Comparison of ENCODE assay signal across 10 cellular contexts in the genomic region with DNA sequence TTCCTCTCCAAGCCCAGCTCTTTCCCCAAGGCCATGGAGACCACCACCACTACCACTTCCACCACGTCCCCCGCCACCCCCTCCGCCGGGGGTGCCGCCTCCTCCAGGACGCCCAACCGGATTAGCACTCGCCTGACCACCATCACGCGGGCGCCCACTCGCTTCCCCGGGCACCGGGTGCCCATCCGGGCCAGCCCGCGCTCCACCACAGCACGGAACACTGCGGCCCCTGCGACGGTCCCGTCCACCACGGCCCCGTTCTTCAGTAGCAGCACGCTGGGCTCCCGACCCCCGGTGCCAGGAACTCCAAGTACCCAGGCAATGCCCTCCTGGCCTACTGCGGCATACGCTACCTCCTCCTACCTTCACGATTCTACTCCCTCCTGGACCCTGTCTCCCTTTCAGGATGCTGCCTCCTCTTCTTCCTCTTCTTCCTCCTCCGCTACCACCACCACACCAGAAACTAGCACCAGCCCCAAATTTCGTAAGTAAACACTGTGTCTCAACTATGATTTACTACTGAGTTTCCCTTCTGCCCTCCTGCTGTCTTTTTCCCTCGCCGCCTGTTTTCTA. TPM values are rescaled to one million over a fixed set of nuclear protein-coding genes. Genes with fewer than 3 reads are reported as not detected.
DNase-seq lines count a peak whose midpoint lies in the region; ATAC-seq and TF ChIP-seq lines count a peak whose summit lies in the region.
"Had no signal": no experiment of that assay in that cellular context is flagged by ENCODE, and none has a peak within 500 bp of the region (broad histone marks: within the 10 kb centered on the region; RNA-seq: fewer than 3 reads in every experiment).

No MANE protein-coding gene starts in this region.

- no peak overlapping the region for H2BK20ac ChIP-seq in H9 (ENCODE audit: low read depth, low read length, poor library complexity, severe bottlenecking)

- peaks cover 3% of the 10 kb centered on the region for H3K9me3 Mint-ChIP-seq in CD4-positive, alpha-beta T cell
- peaks cover 0 to 3% of the 10 kb centered on the region in 2 experiments; a peak in 4 of 5 replicates for H3K9me3 Mint-ChIP-seq in H9
- H3K9me3 Mint-ChIP-seq in nephron progenitor cell = peaks cover 4% of the 10 kb centered on the region

- CTCF ChIA-PET in CD4-positive, alpha-beta T cell (lab: Charles Lee) = no interaction called here

- H3K27me3 ChIP-seq in CD4-positive, alpha-beta T cell (ENCODE audit: control insufficient read depth, insufficient read depth, low read length) = peaks cover 67% of the 10 kb centered on the region
- H3K27me3 ChIP-seq in H9 (ENCODE audit: insufficient read depth, low read length) (peaks cover 11% of the 10 kb centered on the region), duodenal mucosa (ENCODE audit: control insufficient read depth in 1 of 2, insufficient read depth in 2 of 2, low read length in 2 of 2) (peaks cover 20 to 39% of the 10 kb centered on the region in 2 donors), ovary (no peaks in the 10 kb centered on the region)

- peaks cover 79% of the 10 kb centered on the region for H3K27me3 Mint-ChIP-seq in CD4-positive, alpha-beta T cell
- H3K27me3 Mint-ChIP-seq in H9 (ENCODE audit: low read depth) = peaks cover 66% of the 10 kb centered on the region
- H3K27me3 Mint-ChIP-seq in nephron progenitor cell (ENCODE audit: low read depth, poor library complexity) = peaks cover 71% of the 10 kb centered on the region

- H4K5ac ChIP-seq in H9 (ENCODE audit: insufficient read length, low read depth, low read length) = no peak overlapping the region

- H2AK5ac ChIP-seq in H9 (ENCODE audit: insufficient read length, low read length) = no peak overlapping the region

- peaks cover 12% of the 10 kb centered on the region for H3K4me1 Mint-ChIP-seq in CD4-positive, alpha-beta T cell (ENCODE audit: low read depth)
- H3K4me1 Mint-ChIP-seq in H9 (peaks cover 31 to 43% of the 10 kb centered on the region in 2 experiments), nephron progenitor cell (peaks cover 47% of the 10 kb centered on the region)

- H3K4me3 Mint-ChIP-seq in CD4-positive, alpha-beta T cell = peak overlapping the region; percentile 77
- peak overlapping the region; percentile 74 to 94 for H3K4me3 Mint-ChIP-seq in H9
- H3K4me3 Mint-ChIP-seq in nephron progenitor cell = peak overlapping the region; percentile 92

- no peak overlapping the region for H3K27ac Mint-ChIP-seq in CD4-positive, alpha-beta T cell
- no peak overlapping the region for H3K27ac Mint-ChIP-seq in H9
- no peak overlapping the region for H3K27ac Mint-ChIP-seq in nephron progenitor cell

- H2AFZ ChIP-seq in H9 (ENCODE audit: low read length) = no peak overlapping the region

- no peak overlapping the region for H3T11ph ChIP-seq in H9 (ENCODE audit: low read length)

- no peak overlapping the region for H3K9ac ChIP-seq in H9 (ENCODE audit: extremely low read depth, insufficient read length, low read length)
- H3K9ac ChIP-seq in duodenal mucosa (ENCODE audit: low read depth in 1 of 2, low read length in 2 of 2) = no peak overlapping the region

- H3K14ac ChIP-seq in H9 (ENCODE audit: insufficient read depth, low read length) = no peak overlapping the region

- no CpG with 5 or more reads among the region's 34 CpGs for WGBS in H9 (ENCODE audit: extremely low coverage, insufficient read length, low lambda C conversion rate)
- WGBS in ovary, 3 donors = 1 to 2% (median 2%) methylated on average over 34 of the region's 34 CpGs

- H3K4me1 ChIP-seq in H9 (ENCODE audit: insufficient read depth, low read length) (peaks cover 1% of the 10 kb centered on the region; the same call in 1 of the 2 replicates), duodenal mucosa (ENCODE audit: control insufficient read depth in 1 of 2, insufficient read depth in 2 of 2, low read length in 2 of 2) (no peaks in the 10 kb centered on the region), ovary (ENCODE audit: insufficient read depth) (no peaks in the 10 kb centered on the region)

- no peak overlapping the region for H3K23ac ChIP-seq in H9 (ENCODE audit: insufficient read length, low read depth, low read length)

- peak overlapping the region; percentile 77 for H3K4me2 ChIP-seq in H9 (ENCODE audit: insufficient read depth, insufficient read length, low read length)

- no peak overlapping the region for H2BK120ac ChIP-seq in H9 (ENCODE audit: low read depth, low read length, poor library complexity, severe bottlenecking)

- no peak overlapping the region for H3K18ac ChIP-seq in H9 (ENCODE audit: insufficient read length, low read depth, low read length)

- no peaks in the 10 kb centered on the region for H3K79me1 ChIP-seq in H9 (ENCODE audit: insufficient read depth, low read depth, low read length, poor library complexity, severe bottlenecking)

- no peak overlapping the region for H2BK15ac ChIP-seq in H9 (ENCODE audit: low read depth, low read length)

- no peaks in the 10 kb centered on the region for H3K79me2 ChIP-seq in H9 (ENCODE audit: insufficient read depth, low read length)

- no peak overlapping the region for H3K27ac ChIP-seq in CD4-positive, alpha-beta T cell (ENCODE audit: low read depth, low read length)
- no peak overlapping the region for H3K27ac ChIP-seq in H9 (ENCODE audit: insufficient read length, low read depth, low read length)
- no peak overlapping the region for H3K27ac ChIP-seq in duodenal mucosa (ENCODE audit: low read depth, low read length)
- no peak overlapping the region for H3K27ac ChIP-seq in ovary

- H3K4me3 ChIP-seq in duodenal mucosa (ENCODE audit: low read depth in 1 of 2, low read length in 2 of 2) (peak overlapping the region; percentile 3 to 10), ovary (no peak overlapping the region)

- H4K20me1 ChIP-seq in H9 (ENCODE audit: control insufficient read depth, insufficient read depth, insufficient read length) = no peaks in the 10 kb centered on the region

- ATAC-seq in CD4-positive, alpha-beta T cell (ENCODE audit: poor library complexity) = no peak
- ATAC-seq in GM18870 (IDR thresholded peaks at IDR 0.05; ENCODE audit: unreplicated experiment) = no peak

- H3K36me3 Mint-ChIP-seq in CD4-positive, alpha-beta T cell (ENCODE audit: low read depth) = no peaks in the 10 kb centered on the region
- H3K36me3 Mint-ChIP-seq in H9 (ENCODE audit: insufficient read depth in 1 of 3, low read depth in 3 of 3) (peaks cover 0 to 2% (median 0%) of the 10 kb centered on the region in 3 experiments; a peak in 2 of 7 replicates), nephron progenitor cell (ENCODE audit: low read depth) (no peaks in the 10 kb centered on the region)

- no peak for TF ChIP-seq EP300 in ovary (IDR thresholded peaks at IDR 0.05)

- peaks cover 23% of the 10 kb centered on the region for H3K23me2 ChIP-seq in H9 (ENCODE audit: insufficient read length, low read depth, low read length, poor library complexity, severe bottlenecking)

- H3K56ac ChIP-seq in H9 (ENCODE audit: insufficient read length, low read depth, low read length) = no peak overlapping the region

- H3K9me3 ChIP-seq in CD4-positive, alpha-beta T cell (ENCODE audit: control insufficient read depth, low read length) = no peaks in the 10 kb centered on the region
- H3K9me3 ChIP-seq in H9 (ENCODE audit: control insufficient read depth, low read depth, low read length) (no peaks in the 10 kb centered on the region), duodenal mucosa (ENCODE audit: control insufficient read depth in 1 of 2, low read length in 2 of 2) (no peaks in the 10 kb centered on the region), ovary (no peaks in the 10 kb centered on the region)

- H2BK5ac ChIP-seq in H9 (ENCODE audit: insufficient read length, low read length) = no peak overlapping the region

- H2BK12ac ChIP-seq in H9 (ENCODE audit: insufficient read length, low read depth, low read length) = no peak overlapping the region

- no peak overlapping the region for H4K91ac ChIP-seq in H9 (ENCODE audit: insufficient read length, low read depth, low read length)

- no peak overlapping the region for H4K8ac ChIP-seq in H9 (replicated peaks; ENCODE audit: insufficient read length, low read depth, low read length)

- TF ChIP-seq CTCF in CD4-positive, alpha-beta T cell (IDR thresholded peaks at IDR 0.05) = no peak
- TF ChIP-seq CTCF in H9 (conservative IDR thresholded peaks at IDR 0.05) = no peak
- no peak for TF ChIP-seq CTCF in nephron progenitor cell (IDR thresholded peaks at IDR 0.05)
- no peak for TF ChIP-seq CTCF in ovary (IDR thresholded peaks at IDR 0.05)

- intact Hi-C loops in CD4-positive, alpha-beta T cell (cut with DNase I, micrococcal nuclease) = no loop called here
- intact Hi-C loops in ovary (cut with DNase I) = no loop called here

- H3K36me3 ChIP-seq in duodenal mucosa (ENCODE audit: control insufficient read depth in 1 of 2, insufficient read depth in 2 of 2, low read length in 2 of 2) (no peaks in the 10 kb centered on the region), ovary (no peaks in the 10 kb centered on the region)

- TF ChIP-seq POLR2A in ovary (IDR thresholded peaks at IDR 0.05) = no peak

- POLR2A ChIA-PET in CD4-positive, alpha-beta T cell (lab: Charles Lee) = no interaction called here

- DNase-seq in CD4-positive, alpha-beta T cell = no peak
- DNase-seq in H9 (no peak), nephron progenitor cell (peak; percentile 23), germinal center (ENCODE audit: low spot score) (no peak), ovary (no peak), HT-29 (ENCODE audit: low spot score) (no peak)
- DNase-seq: NCI-H1436 treated with DMSO at 0.1 percent for 48 hours, SIG-M5 had no signal

- H3K4ac ChIP-seq in H9 (ENCODE audit: low read depth, low read length) = no peak overlapping the region

RNA-seq across cellular contexts. Expression of gene NRG3, which starts 0.8 kb away (rescaled TPM):
- not detected for total RNA-seq in CD4-positive, alpha-beta T cell
- total RNA-seq in H9 (2021) = 0.97 and 1.6 TPM in 2 replicates
- total RNA-seq in ovary = 1 to 10 TPM in 1 of 7 donors, under 1 TPM in 4, not detected in 2; 0.10 to 4.5 (median 0.15) TPM
- under 1 TPM; 0.04 to 0.45 TPM for polyA plus RNA-seq in ovary
- not detected in 2 replicates for total RNA-seq in HT-29 (2014; rRNA removed; shearing (Covaris generic))
